Comparison of ENCODE assay signal across 8 cellular contexts in genomic region chr12:108514468-108514972, GRCh38. TPM values are rescaled to one million over a fixed set of nuclear protein-coding genes. Genes with fewer than 3 reads are reported as not detected.
DNase-seq lines count a peak whose midpoint lies in the region; ATAC-seq and TF ChIP-seq lines count a peak whose summit lies in the region.

No MANE protein-coding gene starts in this region.

- no peak for DNase-seq in CD8-positive, alpha-beta memory T cell
- DNase-seq in MCF 10A (ENCODE audit: unreplicated experiment) (no peak), cerebellar cortex (ENCODE audit: low spot score) (no peak), DMS 273 (lab: John Stamatoyannopoulos, UW; ENCODE audit: unreplicated experiment) (no peak), Ammon's horn (ENCODE audit: low spot score) (no peak)
- no peak for DNase-seq in activated CD4-positive, alpha-beta T cell treated with anti-CD3 and anti-CD28 coated beads for 4 hours

- H3K4me1 ChIP-seq in CD8-positive, alpha-beta memory T cell (ENCODE audit: insufficient read depth, low read length) = peaks cover 8% of the 10 kb centered on the region
- H3K4me1 ChIP-seq in mononuclear cell (ENCODE audit: insufficient read depth, low read length) = peaks cover 17% of the 10 kb centered on the region

- CTCF ChIA-PET in CD8-positive, alpha-beta memory T cell (lab: Charles Lee) = no interaction called here
- CTCF ChIA-PET in MCF 10A (lab: Yijun Ruan, JAX) = interaction anchor here (0.6 to 3.0 kb wide), 9 partner anchors 24 to 756 kb away, joined by 3 to 51 read pairs (median 4); no protein-coding TSS in a partner anchor

- H3K36me3 Mint-ChIP-seq in CD8-positive, alpha-beta memory T cell = peaks cover 0 to 28% (median 3%) of the 10 kb centered on the region in 3 donors
- H3K36me3 Mint-ChIP-seq in MCF 10A (ENCODE audit: insufficient read depth, unreplicated experiment) = peaks cover 27% of the 10 kb centered on the region

- H3K27ac Mint-ChIP-seq in CD8-positive, alpha-beta memory T cell = peak overlapping the region; percentile 60 to 99 (median 95)
- H3K27ac Mint-ChIP-seq in MCF 10A (ENCODE audit: low read depth, unreplicated experiment) = no peak overlapping the region

- intact Hi-C loops in MCF 10A (cut with micrococcal nuclease) = loop anchor here (5.0 to 10.0 kb wide), 4 partner anchors 177 to 830 kb away; partner anchors contain the start of genes CMKLR1 and PWP1

- H3K4me1 Mint-ChIP-seq in CD8-positive, alpha-beta memory T cell = peaks cover 28 to 39% (median 37%) of the 10 kb centered on the region in 3 donors
- peaks cover 22% of the 10 kb centered on the region for H3K4me1 Mint-ChIP-seq in MCF 10A (ENCODE audit: insufficient read depth, unreplicated experiment)

- H3K4me3 Mint-ChIP-seq in CD8-positive, alpha-beta memory T cell = peak overlapping the region; percentile 92 to 99 (median 95)
- H3K4me3 Mint-ChIP-seq in MCF 10A (ENCODE audit: unreplicated experiment) = peak overlapping the region; percentile 90

- ATAC-seq in HG03175 (IDR thresholded peaks at IDR 0.05; ENCODE audit: unreplicated experiment) = peak; percentile 5

- H3K4me3 ChIP-seq in CD8-positive, alpha-beta memory T cell (ENCODE audit: low read length) = peak overlapping the region; percentile 55
- H3K4me3 ChIP-seq in mononuclear cell (ENCODE audit: low read length) = peak overlapping the region; percentile 73

- peaks cover 11% of the 10 kb centered on the region for H3K36me3 ChIP-seq in CD8-positive, alpha-beta memory T cell (ENCODE audit: insufficient read depth, low read length)

- no peaks in the 10 kb centered on the region for H3K27me3 ChIP-seq in CD8-positive, alpha-beta memory T cell (ENCODE audit: insufficient read depth, low read length, poor library complexity, severe bottlenecking)
- no peaks in the 10 kb centered on the region for H3K27me3 ChIP-seq in mononuclear cell (ENCODE audit: insufficient read depth, low read length)

- no TSS peak for BruUV-seq in MCF 10A (replicated peaks; lab: Mats Ljungman, UMichigan)

- no peak for TF ChIP-seq CTCF in MCF 10A (IDR thresholded peaks at IDR 0.05; ENCODE audit: unreplicated experiment)

- peak overlapping the region; percentile 65 for H3K27ac ChIP-seq in CD8-positive, alpha-beta memory T cell (ENCODE audit: low read depth, low read length)

- H3K9me3 ChIP-seq in CD8-positive, alpha-beta memory T cell (ENCODE audit: low read length) = no peaks in the 10 kb centered on the region
- H3K9me3 ChIP-seq in mononuclear cell (ENCODE audit: low read depth, low read length) = no peaks in the 10 kb centered on the region

- POLR2A ChIA-PET in CD8-positive, alpha-beta memory T cell (lab: Charles Lee) = interaction anchor here (0.7 to 1.0 kb wide), 2 partner anchors 48 to 850 kb away, joined by 3 to 4 read pairs; partner anchors contain the start of gene ISCU
- POLR2A ChIA-PET in MCF 10A (lab: Yijun Ruan, JAX) = interaction anchor here (0.5 to 1.1 kb wide), 3 partner anchors 41 to 754 kb away, joined by 3 read pairs; partner anchors contain the start of gene ISCU

- H3K9me3 Mint-ChIP-seq in CD8-positive, alpha-beta memory T cell = no peaks in the 10 kb centered on the region
- no peaks in the 10 kb centered on the region for H3K9me3 Mint-ChIP-seq in MCF 10A (ENCODE audit: unreplicated experiment)

- H3K27me3 Mint-ChIP-seq in CD8-positive, alpha-beta memory T cell = peaks cover 0 to 5% of the 10 kb centered on the region in 2 donors
- no peaks in the 10 kb centered on the region for H3K27me3 Mint-ChIP-seq in MCF 10A (ENCODE audit: insufficient read depth, unreplicated experiment)

RNA-seq across cellular contexts. Expression of gene FICD, which starts 0.6 kb away (rescaled TPM):
- total RNA-seq in CD8-positive, alpha-beta memory T cell = 1 to 10 TPM; 5.8 to 5.9 TPM
- 5.2 TPM for polyA plus RNA-seq in CD8-positive, alpha-beta memory T cell
- total RNA-seq in MCF 10A (2022) = 14.3 and 15.2 TPM in 2 replicates
- total RNA-seq in mononuclear cell = 3.3 TPM

RNA-seq across cellular contexts. Expression of gene SART3, which starts 46.5 kb away (rescaled TPM):
- 10 to 100 TPM; 82.4 to 82.7 TPM for total RNA-seq in CD8-positive, alpha-beta memory T cell
- polyA plus RNA-seq in CD8-positive, alpha-beta memory T cell = 40.1 TPM
- total RNA-seq in MCF 10A (2022) (73.4 and 85.4 TPM in 2 replicates), mononuclear cell (102 TPM)

RNA-seq across cellular contexts. Expression of gene ISCU, which starts 47.9 kb away (rescaled TPM):
- 100 to 1,000 TPM; 113 to 116 TPM for total RNA-seq in CD8-positive, alpha-beta memory T cell
- 302 TPM for polyA plus RNA-seq in CD8-positive, alpha-beta memory T cell
- total RNA-seq in MCF 10A (2022) = 115 and 125 TPM in 2 replicates
- total RNA-seq in mononuclear cell = 137 TPM
